ENCODE assay signal across 10 cellular contexts in genomic region chrX:11363069-11363594, GRCh38.
A peak's percentile ranks its signal among the peaks of the same experiment; 100 is the strongest.
DNase-seq lines count a peak whose midpoint lies in the region; ATAC-seq lines count a peak whose summit lies in the region.
"Had no signal": no experiment of that assay in that cellular context is flagged by ENCODE, and none has a peak within 500 bp of the region (broad histone marks: within the 10 kb centered on the region; RNA-seq: fewer than 3 reads in every experiment).

No MANE protein-coding gene starts in this region.

- H3K4me1 Mint-ChIP-seq in stimulated activated memory B cell treated with anti-CD40 and anti-IgM and Interleukin-4, amounts not matched to agents 10 μg/mL and 1 μg/mL and 100 μg/mL, for 72 hours: peaks cover 24% of the 10 kb centered on the region
- H3K4me1 Mint-ChIP-seq: neural crest cell had no signal

- H3K27me3 Mint-ChIP-seq in stimulated activated memory B cell treated with anti-CD40 and anti-IgM and Interleukin-4, amounts not matched to agents 10 μg/mL and 1 μg/mL and 100 μg/mL, for 72 hours: no peaks in the 10 kb centered on the region

- peaks cover 6% of the 10 kb centered on the region for H3K36me3 Mint-ChIP-seq in stimulated activated memory B cell treated with anti-CD40 and anti-IgM and Interleukin-4, amounts not matched to agents 10 μg/mL and 1 μg/mL and 100 μg/mL, for 72 hours

- H3K4me3 Mint-ChIP-seq in stimulated activated memory B cell treated with anti-CD40 and anti-IgM and Interleukin-4, amounts not matched to agents 10 μg/mL and 1 μg/mL and 100 μg/mL, for 72 hours: no peak overlapping the region
- H3K4me3 Mint-ChIP-seq: neural crest cell had no signal

- no peaks in the 10 kb centered on the region for H3K9me3 Mint-ChIP-seq in stimulated activated memory B cell treated with anti-CD40 and anti-IgM and Interleukin-4, amounts not matched to agents 10 μg/mL and 1 μg/mL and 100 μg/mL, for 72 hours

- ATAC-seq in GM19035 (IDR thresholded peaks at IDR 0.05; ENCODE audit: unreplicated experiment): peak; percentile 98
- peak; percentile 95 for ATAC-seq in HG02759 (IDR thresholded peaks at IDR 0.05; ENCODE audit: unreplicated experiment)
- ATAC-seq in HG03571 (IDR thresholded peaks at IDR 0.05; ENCODE audit: unreplicated experiment): peak; percentile 95
- ATAC-seq in stimulated activated memory B cell treated with anti-CD40 and anti-IgM and Interleukin-4, amounts not matched to agents 10 μg/mL and 1 μg/mL and 100 μg/mL, for 72 hours: peak; percentile 99
- no peak for ATAC-seq in left lobe of liver

- H3K27ac Mint-ChIP-seq in stimulated activated memory B cell treated with anti-CD40 and anti-IgM and Interleukin-4, amounts not matched to agents 10 μg/mL and 1 μg/mL and 100 μg/mL, for 72 hours: peak overlapping the region; percentile 48

- DNase-seq in kidney tubule cell (ENCODE audit: low spot score): no peak
- no peak for DNase-seq in left lobe of liver (ENCODE audit: low spot score)
- DNase-seq in NK-92 (lab: John Stamatoyannopoulos, UW; ENCODE audit: unreplicated experiment): no peak
- DNase-seq in stimulated activated CD4-positive, alpha-beta T cell treated with anti-CD3 and anti-CD28 coated beads, Interleukin-12 subunit alpha, Interleukin-12 subunit beta, amount 100 ng/mL, for 4 hours: no peak
- DNase-seq: activated T-cell treated with anti-CD3 and anti-CD28 coated beads for 4 hours had no signal
